ENCODE assay signal across 1 cellular context in genomic region chr19:54211214-54211613, GRCh38.
TF ChIP-seq lines count a peak whose summit lies in the region.

No MANE protein-coding gene starts in this region.

TF ChIP-seq in liver, 16 proteins besides CTCF, POLR2A, EP300 and RAD21 (continued from another document):
- TF ChIP-seq MAX (IDR thresholded peaks at IDR 0.05) (no peak), NR2F2 (IDR thresholded peaks at IDR 0.05) (no peak), EGR1 (IDR thresholded peaks at IDR 0.05; ENCODE audit: low read depth in 2 of 2) (no peak), GABPA (IDR thresholded peaks at IDR 0.05 in 1 of 2, conservative IDR thresholded peaks at IDR 0.05 in 1 of 2) (no peak), REST (IDR thresholded peaks at IDR 0.05) (no peak)
